Comparison of ENCODE assay signal across 1 cellular context in genomic region chr2:133953524-133953923, GRCh38.
TF ChIP-seq lines count a peak whose summit lies in the region.

No MANE protein-coding gene starts in this region.

TF ChIP-seq in GM23338, 12 proteins besides CTCF, POLR2A, EP300 and RAD21 (continued from another document):
- TF ChIP-seq, protein P1, sequence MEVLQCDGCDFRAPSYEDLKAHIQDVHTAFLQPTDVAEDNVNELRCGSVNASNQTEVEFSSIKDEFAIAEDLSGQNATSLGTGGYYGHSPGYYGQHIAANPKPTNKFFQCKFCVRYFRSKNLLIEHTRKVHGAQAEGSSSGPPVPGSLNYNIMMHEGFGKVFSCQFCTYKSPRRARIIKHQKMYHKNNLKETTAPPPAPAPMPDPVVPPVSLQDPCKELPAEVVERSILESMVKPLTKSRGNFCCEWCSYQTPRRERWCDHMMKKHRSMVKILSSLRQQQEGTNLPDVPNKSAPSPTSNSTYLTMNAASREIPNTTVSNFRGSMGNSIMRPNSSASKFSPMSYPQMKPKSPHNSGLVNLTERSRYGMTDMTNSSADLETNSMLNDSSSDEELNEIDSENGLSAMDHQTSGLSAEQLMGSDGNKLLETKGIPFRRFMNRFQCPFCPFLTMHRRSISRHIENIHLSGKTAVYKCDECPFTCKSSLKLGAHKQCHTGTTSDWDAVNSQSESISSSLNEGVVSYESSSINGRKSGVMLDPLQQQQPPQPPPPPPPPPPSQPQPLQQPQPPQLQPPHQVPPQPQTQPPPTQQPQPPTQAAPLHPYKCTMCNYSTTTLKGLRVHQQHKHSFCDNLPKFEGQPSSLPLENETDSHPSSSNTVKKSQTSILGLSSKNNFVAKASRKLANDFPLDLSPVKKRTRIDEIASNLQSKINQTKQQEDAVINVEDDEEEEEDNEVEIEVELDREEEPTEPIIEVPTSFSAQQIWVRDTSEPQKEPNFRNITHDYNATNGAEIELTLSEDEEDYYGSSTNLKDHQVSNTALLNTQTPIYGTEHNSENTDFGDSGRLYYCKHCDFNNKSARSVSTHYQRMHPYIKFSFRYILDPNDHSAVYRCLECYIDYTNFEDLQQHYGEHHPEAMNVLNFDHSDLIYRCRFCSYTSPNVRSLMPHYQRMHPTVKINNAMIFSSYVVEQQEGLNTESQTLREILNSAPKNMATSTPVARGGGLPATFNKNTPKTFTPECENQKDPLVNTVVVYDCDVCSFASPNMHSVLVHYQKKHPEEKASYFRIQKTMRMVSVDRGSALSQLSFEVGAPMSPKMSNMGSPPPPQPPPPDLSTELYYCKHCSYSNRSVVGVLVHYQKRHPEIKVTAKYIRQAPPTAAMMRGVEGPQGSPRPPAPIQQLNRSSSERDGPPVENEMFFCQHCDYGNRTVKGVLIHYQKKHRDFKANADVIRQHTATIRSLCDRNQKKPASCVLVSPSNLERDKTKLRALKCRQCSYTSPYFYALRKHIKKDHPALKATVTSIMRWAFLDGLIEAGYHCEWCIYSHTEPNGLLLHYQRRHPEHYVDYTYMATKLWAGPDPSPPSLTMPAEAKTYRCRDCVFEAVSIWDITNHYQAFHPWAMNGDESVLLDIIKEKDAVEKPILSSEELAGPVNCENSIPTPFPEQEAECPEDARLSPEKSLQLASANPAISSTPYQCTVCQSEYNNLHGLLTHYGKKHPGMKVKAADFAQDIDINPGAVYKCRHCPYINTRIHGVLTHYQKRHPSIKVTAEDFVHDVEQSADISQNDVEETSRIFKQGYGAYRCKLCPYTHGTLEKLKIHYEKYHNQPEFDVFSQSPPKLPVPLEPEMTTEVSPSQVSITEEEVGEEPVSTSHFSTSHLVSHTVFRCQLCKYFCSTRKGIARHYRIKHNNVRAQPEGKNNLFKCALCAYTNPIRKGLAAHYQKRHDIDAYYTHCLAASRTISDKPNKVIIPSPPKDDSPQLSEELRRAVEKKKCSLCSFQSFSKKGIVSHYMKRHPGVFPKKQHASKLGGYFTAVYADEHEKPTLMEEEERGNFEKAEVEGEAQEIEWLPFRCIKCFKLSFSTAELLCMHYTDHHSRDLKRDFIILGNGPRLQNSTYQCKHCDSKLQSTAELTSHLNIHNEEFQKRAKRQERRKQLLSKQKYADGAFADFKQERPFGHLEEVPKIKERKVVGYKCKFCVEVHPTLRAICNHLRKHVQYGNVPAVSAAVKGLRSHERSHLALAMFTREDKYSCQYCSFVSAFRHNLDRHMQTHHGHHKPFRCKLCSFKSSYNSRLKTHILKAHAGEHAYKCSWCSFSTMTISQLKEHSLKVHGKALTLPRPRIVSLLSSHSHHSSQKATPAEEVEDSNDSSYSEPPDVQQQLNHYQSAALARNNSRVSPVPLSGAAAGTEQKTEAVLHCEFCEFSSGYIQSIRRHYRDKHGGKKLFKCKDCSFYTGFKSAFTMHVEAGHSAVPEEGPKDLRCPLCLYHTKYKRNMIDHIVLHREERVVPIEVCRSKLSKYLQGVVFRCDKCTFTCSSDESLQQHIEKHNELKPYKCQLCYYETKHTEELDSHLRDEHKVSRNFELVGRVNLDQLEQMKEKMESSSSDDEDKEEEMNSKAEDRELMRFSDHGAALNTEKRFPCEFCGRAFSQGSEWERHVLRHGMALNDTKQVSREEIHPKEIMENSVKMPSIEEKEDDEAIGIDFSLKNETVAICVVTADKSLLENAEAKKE (CRISPR knock-in tag; IDR thresholded peaks at IDR 0.05), result no peak
- TF ChIP-seq JUNB (IDR thresholded peaks at IDR 0.05; ENCODE audit: unreplicated experiment), result no peak
- no peak for TF ChIP-seq POLR2AphosphoS5 (IDR thresholded peaks at IDR 0.05; ENCODE audit: low read depth)
- no peak for TF ChIP-seq STAT1 (IDR thresholded peaks at IDR 0.05; ENCODE audit: unreplicated experiment)
